20 cellular contexts compared by ENCODE assay signal in genomic region chr12:70031046-70031445, GRCh38.
"Had no signal": no experiment of that assay in that cellular context is flagged by ENCODE, and none has a peak within 500 bp of the region (broad histone marks: within the 10 kb centered on the region; RNA-seq: fewer than 3 reads in every experiment).

No MANE protein-coding gene starts in this region.

- ATAC-seq: activated CD4-positive, alpha-beta T cell treated with anti-CD3 and anti-CD28 coated beads for 36 hours; activated CD8-positive, alpha-beta T cell treated with anti-CD3 and anti-CD28 coated beads for 36 hours; activated naive CD8-positive, alpha-beta T cell treated with anti-CD3 and anti-CD28 coated beads, Interleukin-2, amount 50 U/mL, for 24 hours; left cardiac atrium; naive thymus-derived CD4-positive, alpha-beta T cell had no signal

- H3K9me3 ChIP-seq: ascending aorta, neutrophil, uterus had no signal

- H3K4me1 ChIP-seq: ascending aorta, stomach, uterus had no signal

- H3K4me3 ChIP-seq: ascending aorta, coronary artery, lung, stomach, uterus had no signal

- DNase-seq: activated CD4-positive, alpha-beta T cell treated with anti-CD3 and anti-CD28 coated beads for 36 hours; activated CD8-positive, alpha-beta T cell treated with anti-CD3 and anti-CD28 coated beads for 36 hours; activated naive CD4-positive, alpha-beta T cell; activated naive CD8-positive, alpha-beta T cell treated with anti-CD3 and anti-CD28 coated beads, Interleukin-2, amount 50 U/mL, for 24 hours; effector CD8-positive, alpha-beta T cell; erythroblast; hypothalamus; immature natural killer cell; left cardiac atrium; naive thymus-derived CD4-positive, alpha-beta T cell; retina; stimulated activated CD4-positive, alpha-beta T cell treated with anti-CD3 and anti-CD28 coated beads, Interleukin-4, amount 100 ng/mL, for 4 hours; stomach; T1000; uterus had no signal

- H3K36me3 ChIP-seq: ascending aorta, neutrophil, stomach, uterus had no signal

- H3K27ac ChIP-seq: ascending aorta, coronary artery, neutrophil, stomach, uterus, VCaP had no signal

- H3K27me3 ChIP-seq: ascending aorta, neutrophil, stomach, uterus had no signal
